Comparison of ENCODE assay signal across 24 cellular contexts in the genomic region with DNA sequence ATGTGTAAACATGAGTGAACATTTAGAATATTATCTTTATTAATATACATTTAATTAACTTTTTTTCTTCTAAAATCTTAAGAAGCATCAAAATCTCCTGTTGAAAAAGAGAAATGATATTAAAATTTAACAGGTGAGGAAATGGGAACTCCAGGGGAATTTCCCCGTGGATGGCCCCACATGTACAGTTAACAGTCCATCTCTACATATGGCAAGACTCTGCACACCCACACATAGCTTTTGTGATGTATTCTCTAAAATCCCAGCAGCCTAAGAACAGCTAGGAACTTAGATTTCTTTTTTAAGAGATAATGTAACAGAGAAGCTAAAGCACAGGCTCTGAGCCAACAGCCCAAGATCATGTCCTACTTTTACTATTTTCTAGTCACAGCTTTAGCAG.
DNase-seq lines count a peak whose midpoint lies in the region; ATAC-seq and TF ChIP-seq lines count a peak whose summit lies in the region.
"Had no signal": no experiment of that assay in that cellular context is flagged by ENCODE, and none has a peak within 500 bp of the region (broad histone marks: within the 10 kb centered on the region; RNA-seq: fewer than 3 reads in every experiment).

No MANE protein-coding gene starts in this region.

- H4K91ac ChIP-seq in IMR-90 (ENCODE audit: insufficient read depth, low read depth, low read length) = no peak overlapping the region

- no peak overlapping the region for H3K4ac ChIP-seq in IMR-90 (ENCODE audit: low read depth, low read length)

- ATAC-seq in GM19351 (IDR thresholded peaks at IDR 0.05; ENCODE audit: unreplicated experiment) (peak; percentile 50), HG02642 (IDR thresholded peaks at IDR 0.05; ENCODE audit: poor library complexity, unreplicated experiment) (peak; percentile 53), IMR-90 (ENCODE audit: low read depth) (no peak), right cardiac atrium (no peak)
- ATAC-seq: activated T-cell treated with anti-CD3 and anti-CD28 coated beads, Interleukin-2, amount 50 U/mL, for 72 hours; naive thymus-derived CD8-positive, alpha-beta T cell; PC-3; Right ventricle myocardium inferior had no signal

- no peaks in the 10 kb centered on the region for H3K79me2 ChIP-seq in ACC112 (ENCODE audit: control insufficient read depth, insufficient read depth, low read length, unreplicated experiment)

- no peak overlapping the region for H3K56ac ChIP-seq in IMR-90 (ENCODE audit: extremely low read depth, insufficient read depth, low read length)

- H2BK5ac ChIP-seq in IMR-90 (ENCODE audit: low read depth, low read length, poor library complexity, severe bottlenecking) = no peak overlapping the region

- no peak for TF ChIP-seq RAD21 in IMR-90 (IDR thresholded peaks at IDR 0.05; ENCODE audit: low read length)

- H2BK120ac ChIP-seq in IMR-90 (ENCODE audit: low read depth, low read length) = no peak overlapping the region

- peak; percentile 11 for DNase-seq in IMR-90
- DNase-seq in SIG-M5 treated with dmso at 0.1 percent for 504 hours (lab: John Stamatoyannopoulos, UW; ENCODE audit: unreplicated experiment) = no peak
- no peak for DNase-seq in tibial nerve (ENCODE audit: low spot score in 2 of 2)
- DNase-seq in stimulated activated CD4-positive, alpha-beta T cell treated with anti-CD3 and anti-CD28 coated beads, Interleukin-4, amount 100 ng/mL, for 24 hours = no peak
- no peak for DNase-seq in right cardiac atrium
- DNase-seq: activated CD4-positive, alpha-beta T cell treated with anti-CD3 and anti-CD28 coated beads, Interleukin-2, amount 10 ng/mL, durations not matched to agents 24 days and 14 days; activated naive CD4-positive, alpha-beta T cell; activated T-cell treated with anti-CD3 and anti-CD28 coated beads, Interleukin-2, amount 50 U/mL, for 72 hours; CD4-positive, alpha-beta T cell; islet precursor cell; Karpas-422; MV-4-11; naive thymus-derived CD8-positive, alpha-beta T cell; NCI-H146; NCI-H446 treated with DMSO at 0.1 percent for 48 hours; PC-3; stimulated activated naive CD4-positive, alpha-beta T cell treated with Interleukin-2 at 50 U/mL for 16 hours; testis; uterus; WERI-Rb-1 had no signal

- TF ChIP-seq CTCF in IMR-90 (conservative IDR thresholded peaks at IDR 0.05; ENCODE audit: low read depth, low read length) (no peak), tibial nerve (IDR thresholded peaks at IDR 0.05) (no peak)

- no peak overlapping the region for H3K4me3 ChIP-seq in ACC112 (ENCODE audit: low read depth, low read length)
- H3K4me3 ChIP-seq in IMR-90 (ENCODE audit: insufficient read depth, low read depth, low read length) = no peak overlapping the region
- H3K4me3 ChIP-seq in tibial nerve = no peak overlapping the region
- no peak overlapping the region for H3K4me3 ChIP-seq in right cardiac atrium (ENCODE audit: low read length)
- H3K4me3 ChIP-seq: testis, uterus had no signal

- H2AK9ac ChIP-seq in IMR-90 (replicated peaks; ENCODE audit: low read depth, low read length, poor library complexity) = no peak overlapping the region

- H3K4me1 ChIP-seq in ACC112 (ENCODE audit: control insufficient read depth, insufficient read depth, low read length, unreplicated experiment) (peaks cover 9% of the 10 kb centered on the region), IMR-90 (ENCODE audit: control insufficient read depth, insufficient read depth, low read length) (peaks cover 2% of the 10 kb centered on the region; the same call in 1 of the 2 replicates), tibial nerve (peaks cover 0 to 10% (median 0%) of the 10 kb centered on the region in 4 donors), right cardiac atrium (ENCODE audit: control insufficient read depth, insufficient read depth, low read length) (no peaks in the 10 kb centered on the region)
- H3K4me1 ChIP-seq: testis, uterus had no signal

- H3K9me1 ChIP-seq in IMR-90 (ENCODE audit: insufficient read depth, low read length) = no peaks in the 10 kb centered on the region

- no peak overlapping the region for H4K8ac ChIP-seq in IMR-90 (ENCODE audit: low read depth in 2 of 2, low read length in 2 of 2)

- no peak overlapping the region for H3K9ac ChIP-seq in IMR-90 (ENCODE audit: low read depth, low read length)

- intact Hi-C loops in IMR-90 (cut with micrococcal nuclease) = no loop called here
- intact Hi-C loops in right cardiac atrium (cut with DNase I) = no loop called here

- dilution Hi-C loops in IMR-90 (cut with HindIII; ENCODE audit: low sequenced_read_pairs, unreplicated experiment) = no loop called here

- H3K79me1 ChIP-seq in IMR-90 (ENCODE audit: low read depth in 1 of 2, low read length in 2 of 2) = no peaks in the 10 kb centered on the region

- H4K5ac ChIP-seq in IMR-90 (ENCODE audit: low read depth, low read length) = no peak overlapping the region

- CTCF ChIA-PET in IMR-90 (lab: Yijun Ruan, JAX) = no interaction called here

- no peak overlapping the region for H2AK5ac ChIP-seq in IMR-90 (ENCODE audit: low read depth, low read length)

- TF ChIP-seq EP300 in tibial nerve (IDR thresholded peaks at IDR 0.05) = no peak

- H2BK15ac ChIP-seq in IMR-90 (ENCODE audit: low read depth, low read length) = no peak overlapping the region

- H3K27ac ChIP-seq in ACC112 (ENCODE audit: low read depth, low read length) (no peak overlapping the region), IMR-90 (ENCODE audit: insufficient read depth, low read length) (no peak overlapping the region), tibial nerve (no peak overlapping the region), right cardiac atrium (ENCODE audit: low read length) (no peak overlapping the region)
- H3K27ac ChIP-seq: testis, uterus, WERI-Rb-1 had no signal

- no peak overlapping the region for H3K4me2 ChIP-seq in IMR-90 (ENCODE audit: low read depth, low read length)

- no peak overlapping the region for H2BK20ac ChIP-seq in IMR-90 (ENCODE audit: low read depth, low read length)

- H3K36me3 ChIP-seq in ACC112 (ENCODE audit: insufficient read depth, low read length) (no peaks in the 10 kb centered on the region), IMR-90 (ENCODE audit: control insufficient read depth, insufficient read depth, low read length) (no peaks in the 10 kb centered on the region), tibial nerve (no peaks in the 10 kb centered on the region)
- H3K36me3 ChIP-seq: uterus, WERI-Rb-1 had no signal

- H4K20me1 ChIP-seq in IMR-90 (ENCODE audit: insufficient read depth, low read length) = no peaks in the 10 kb centered on the region

- no peak overlapping the region for H3K14ac ChIP-seq in IMR-90 (replicated peaks; ENCODE audit: low read depth, low read length)

- POLR2A ChIA-PET in IMR-90 (lab: Charles Lee; ENCODE audit: unreplicated experiment) = no interaction called here

- H3K18ac ChIP-seq in IMR-90 (ENCODE audit: low read depth, low read length) = no peak overlapping the region

- no peak for TF ChIP-seq POLR2A in IMR-90 (IDR thresholded peaks at IDR 0.05; ENCODE audit: low read depth, low read length)
- no peak for TF ChIP-seq POLR2A in tibial nerve (IDR thresholded peaks at IDR 0.05)

- in situ Hi-C loops in IMR-90 (cut with MboI; ENCODE audit: low sequenced_read_pairs) = no loop called here

- WGBS in IMR-90 (ENCODE audit: extremely low coverage in 2 of 2, insufficient read length in 1 of 2), 2 experiments = no CpG with 5 or more reads among the region's 1 CpG
- WGBS in tibial nerve, 2 donors = 64 to 76% methylated on average over 1 of the region's 1 CpG
- WGBS in right cardiac atrium = 71% methylated on average over 1 of the region's 1 CpG

- H3K23ac ChIP-seq in IMR-90 (ENCODE audit: low read depth, low read length) = no peak overlapping the region

- H2AFZ ChIP-seq in ACC112 (ENCODE audit: low read length, unreplicated experiment) = peak overlapping the region; percentile 46
- no peak overlapping the region for H2AFZ ChIP-seq in IMR-90 (replicated peaks; ENCODE audit: low read length, poor library complexity)

- BruUV-seq in IMR-90 (replicated peaks; lab: Mats Ljungman, UMichigan) = no TSS peak

- no peaks in the 10 kb centered on the region for H3K27me3 ChIP-seq in ACC112 (ENCODE audit: insufficient read depth, low read length)
- H3K27me3 ChIP-seq in IMR-90 (ENCODE audit: control insufficient read depth, insufficient read depth, low read length) = no peaks in the 10 kb centered on the region
- H3K27me3 ChIP-seq in tibial nerve = no peaks in the 10 kb centered on the region
- no peaks in the 10 kb centered on the region for H3K27me3 ChIP-seq in right cardiac atrium (ENCODE audit: control insufficient read depth, insufficient read depth)
- H3K27me3 ChIP-seq: testis, uterus had no signal

- H3K9me3 ChIP-seq in IMR-90 (ENCODE audit: control insufficient read depth, insufficient read depth, low read length) = no peaks in the 10 kb centered on the region
- H3K9me3 ChIP-seq in tibial nerve = no peaks in the 10 kb centered on the region
- no peaks in the 10 kb centered on the region for H3K9me3 ChIP-seq in right cardiac atrium (ENCODE audit: control insufficient read depth, low read length)
- H3K9me3 ChIP-seq: testis, uterus had no signal

TF ChIP-seq in IMR-90, 13 proteins besides CTCF, POLR2A, EP300 and RAD21:
- TF ChIP-seq MXI1 (IDR thresholded peaks at IDR 0.05; ENCODE audit: borderline replicate concordance, low read depth, low read length) = no peak

Comparison
In these comparisons a context has a peak if more than half of its experiments do, and no peak if none do; other contexts are left out.
1. ATAC-seq: peak in GM19351 (single experiment) and HG02642 (single experiment); none in IMR-90 (single experiment) and right cardiac atrium (0 of 2).